Comparison of ENCODE assay signal across 26 cellular contexts in genomic region chr1:98932184-98932583, GRCh38.
"Had no signal": no experiment of that assay in that cellular context is flagged by ENCODE, and none has a peak within 500 bp of the region (broad histone marks: within the 10 kb centered on the region; RNA-seq: fewer than 3 reads in every experiment).

No MANE protein-coding gene starts in this region.

- DNase-seq: colonic mucosa; cortex of kidney; effector CD8-positive, alpha-beta T cell; effector memory CD8-positive, alpha-beta T cell; endodermal cell; erythroblast; esophagus squamous epithelium; foreskin fibroblast; foreskin melanocyte; gastrocnemius medialis; glutamatergic neuron; heart right ventricle; hippocampal formation; left cardiac atrium; left ventricle myocardium inferior; lower lobe of right lung; mesenchymal stem cell; mucosa of descending colon; naive B cell had no signal

- H3K27ac Mint-ChIP-seq: dendritic cell treated with granulocyte-macrophage colony-stimulating factor and Interleukin-4, amounts not matched to agents 40 ng/mL and 50 ng/mL, for 4 days; endodermal cell; mesothelial cell of epicardium had no signal

- H3K4me3 Mint-ChIP-seq: dendritic cell treated with granulocyte-macrophage colony-stimulating factor and Interleukin-4, amounts not matched to agents 40 ng/mL and 50 ng/mL, for 4 days; effector memory CD8-positive, alpha-beta T cell; endodermal cell; mesothelial cell of epicardium; naive B cell had no signal

- H3K9me3 ChIP-seq: colonic mucosa, esophagus squamous epithelium, gastrocnemius medialis, heart right ventricle, left ventricle myocardium inferior, lower lobe of right lung, mucosa of descending colon had no signal

- H3K4me1 Mint-ChIP-seq: endodermal cell, naive B cell had no signal

- H3K27ac ChIP-seq: colonic mucosa, epithelial cell of prostate, esophagus squamous epithelium, gastrocnemius medialis, heart right ventricle, left ventricle myocardium inferior, lower lobe of right lung had no signal

- H3K9me3 Mint-ChIP-seq: dendritic cell treated with granulocyte-macrophage colony-stimulating factor and Interleukin-4, amounts not matched to agents 40 ng/mL and 50 ng/mL, for 4 days; effector memory CD8-positive, alpha-beta T cell; mesothelial cell of epicardium; naive B cell had no signal

- H3K36me3 ChIP-seq: colonic mucosa, esophagus squamous epithelium, gastrocnemius medialis, heart right ventricle, left ventricle myocardium inferior, lower lobe of right lung had no signal

- ATAC-seq: effector memory CD8-positive, alpha-beta T cell; esophagus mucosa; gastrocnemius medialis; heart right ventricle; left cardiac atrium; mucosa of descending colon had no signal

- H3K4me1 ChIP-seq: colonic mucosa, esophagus squamous epithelium, gastrocnemius medialis, heart right ventricle, left ventricle myocardium inferior, lower lobe of right lung had no signal

- H3K27me3 Mint-ChIP-seq: dendritic cell treated with granulocyte-macrophage colony-stimulating factor and Interleukin-4, amounts not matched to agents 40 ng/mL and 50 ng/mL, for 4 days had no signal

- H3K27me3 ChIP-seq: colonic mucosa, esophagus squamous epithelium, gastrocnemius medialis, heart right ventricle had no signal

- H3K36me3 Mint-ChIP-seq: mesothelial cell of epicardium, naive B cell had no signal

- FAIRE-seq: endometrium, islet of Langerhans, keratinocyte had no signal

- H3K4me3 ChIP-seq: colonic mucosa, esophagus squamous epithelium, gastrocnemius medialis, heart right ventricle, left ventricle myocardium inferior, lower lobe of right lung, mucosa of descending colon had no signal
